23 cellular contexts compared by ENCODE assay signal in genomic region chr7:155173905-155174304, GRCh38.
DNase-seq lines count a peak whose midpoint lies in the region; ATAC-seq, FAIRE-seq and TF ChIP-seq lines count a peak whose summit lies in the region.
"Had no signal": no experiment of that assay in that cellular context is flagged by ENCODE, and none has a peak within 500 bp of the region (broad histone marks: within the 10 kb centered on the region; RNA-seq: fewer than 3 reads in every experiment).

No MANE protein-coding gene starts in this region.

- H3K27ac ChIP-seq in K562 (ENCODE audit: extremely low read depth, low read depth, low read length), result no peak overlapping the region
- no peak overlapping the region for H3K27ac ChIP-seq in PC-3 (ENCODE audit: low read length)
- H3K27ac ChIP-seq: 22Rv1, A549, C4-2B, HL-60 had no signal

- H4K20me1 ChIP-seq in K562 (replicated peaks; ENCODE audit: control insufficient read depth, insufficient read depth, low read length) (no peaks in the 10 kb centered on the region; the same call in 1 of the 2 replicates), PC-3 (ENCODE audit: low read length) (no peaks in the 10 kb centered on the region)

- H3K27me3 ChIP-seq in K562 (ENCODE audit: control insufficient read depth in 2 of 2, insufficient read depth in 2 of 2, low read length in 2 of 2) (peaks cover 43 to 56% of the 10 kb centered on the region in 2 experiments), PC-3 (ENCODE audit: low read length) (peaks cover 27% of the 10 kb centered on the region)

- H3K9me2 ChIP-seq in PC-3 (replicated peaks; ENCODE audit: low read length), result no peaks in the 10 kb centered on the region

- ATAC-seq in K562 (no peak), PC-3 (no peak), GM18861 (IDR thresholded peaks at IDR 0.05; ENCODE audit: unreplicated experiment) (no peak)
- ATAC-seq: A549, HCT116 had no signal

- no peak overlapping the region for H3K9ac ChIP-seq in K562 (ENCODE audit: insufficient read depth in 1 of 2, low read depth in 2 of 2, low read length in 2 of 2)
- H3K9ac ChIP-seq in PC-3 (ENCODE audit: low read length), result no peak overlapping the region

- H3K79me2 ChIP-seq in K562 (ENCODE audit: control insufficient read depth, insufficient read depth, low read length) (no peaks in the 10 kb centered on the region), PC-3 (ENCODE audit: low read length) (no peaks in the 10 kb centered on the region)

- TF ChIP-seq POLR2A in K562 (conservative IDR thresholded peaks at IDR 0.05), result no peak

- H3K9me3 ChIP-seq in K562 (replicated peaks; ENCODE audit: control insufficient read depth, insufficient read depth, low read depth, low read length), result no peaks in the 10 kb centered on the region; the same call in 1 of the 2 replicates
- H3K9me3 ChIP-seq in PC-3 (ENCODE audit: low read length), result peaks cover 11% of the 10 kb centered on the region
- H3K9me3 ChIP-seq: A549 had no signal

- no peaks in the 10 kb centered on the region for H3K36me3 ChIP-seq in K562 (ENCODE audit: control insufficient read depth, insufficient read depth, low read length)
- no peaks in the 10 kb centered on the region for H3K36me3 ChIP-seq in PC-3 (ENCODE audit: low read depth, low read length)

- DNase-seq in NCI-H2171 treated with DMSO at 0.1 percent for 48 hours (lab: John Stamatoyannopoulos, UW) (peak; percentile 42), NCI-H2171 (lab: John Stamatoyannopoulos, UW) (no peak), K562 (ENCODE audit: extremely low read depth in 1 of 4, low spot score in 3 of 4) (no peak), PC-3 (no peak)
- DNase-seq in activated effector memory CD4-positive, alpha-beta T cell treated with anti-CD3 and anti-CD28 coated beads, Interleukin-2, amount 50 U/mL, for 16 hours, result peak; percentile 44
- no peak for DNase-seq in activated effector memory CD4-positive, alpha-beta T cell treated with Interleukin-2 at 50 U/mL for 16 hours
- DNase-seq: AML-193; CD4-positive, alpha-beta T cell; GDM1; GOT3; H7; HFFc6; IMR-90 had no signal

- no peak for TF ChIP-seq EP300 in K562 (IDR thresholded peaks at IDR 0.05; ENCODE audit: low read length)

- H3K4me1 ChIP-seq in K562 (replicated peaks in 1 of 2; ENCODE audit: control insufficient read depth in 2 of 2, insufficient read depth in 2 of 2, low read length in 2 of 2) (no peaks in the 10 kb centered on the region), PC-3 (ENCODE audit: insufficient read depth, low read length) (no peaks in the 10 kb centered on the region)
- H3K4me1 ChIP-seq: A549, Caco-2 had no signal

- intact Hi-C loops in K562 (cut with micrococcal nuclease) (no loop called here), PC-3 (cut with micrococcal nuclease) (no loop called here)

- FAIRE-seq in K562 (lab: Jason Lieb, UNC), result no peak
- FAIRE-seq: A549, D721Med, GM12892, GM18507 had no signal

- CTCF ChIA-PET in K562 (lab: Yijun Ruan, JAX; ENCODE audit: low intra/inter-chr PET ratio), result no interaction called here
- CTCF ChIA-PET in PC-3 (lab: Charles Lee), result no interaction called here

- H3F3A ChIP-seq in PC-3 (ENCODE audit: low read length, unreplicated experiment), result no peaks in the 10 kb centered on the region

- TF ChIP-seq CTCF in K562 (IDR thresholded peaks at IDR 0.05 in 2 of 3, conservative IDR thresholded peaks at IDR 0.05 in 1 of 3; ENCODE audit: insufficient read depth in 2 of 3, low read depth in 1 of 3, low read length in 3 of 3) (no peak), PC-3 (conservative IDR thresholded peaks at IDR 0.05; ENCODE audit: low read depth, low read length) (no peak)

- BruUV-seq in K562 (replicated peaks; lab: Mats Ljungman, UMichigan), result no TSS peak
- no TSS peak for BruUV-seq in PC-3 (replicated peaks; lab: Mats Ljungman, UMichigan)

- H3K4me2 ChIP-seq in K562 (ENCODE audit: insufficient read depth, low read length) (no peak overlapping the region), PC-3 (ENCODE audit: low read length) (no peak overlapping the region)
- H3K4me2 ChIP-seq: A549 had no signal

- no peaks in the 10 kb centered on the region for H3K9me1 ChIP-seq in K562 (ENCODE audit: control insufficient read depth, insufficient read depth, low read length)

- POLR2A ChIA-PET in K562 (lab: Yijun Ruan, JAX) (interaction anchor here (0.7 kb wide), 1 partner anchor 690 kb away, joined by 3 read pairs; no protein-coding TSS in a partner anchor), PC-3 (lab: Charles Lee; ENCODE audit: unreplicated experiment) (no interaction called here)

- WGBS in K562 (ENCODE audit: insufficient coverage, low coverage, missing lambda C conversion rate), result 1% methylated on average over 9 of the region's 9 CpGs

- no peak overlapping the region for H2AFZ ChIP-seq in K562 (ENCODE audit: low read depth, low read length)
- no peak overlapping the region for H2AFZ ChIP-seq in PC-3 (ENCODE audit: low read length)

- in situ Hi-C loops in K562 (cut with MboI), result no loop called here

- H3K4me3 ChIP-seq in K562, result no peak overlapping the region
- H3K4me3 ChIP-seq in PC-3 (ENCODE audit: low read length), result no peak overlapping the region
- H3K4me3 ChIP-seq: A549 had no signal

- no peak for TF ChIP-seq RAD21 in K562 (CRISPR knock-in tag; conservative IDR thresholded peaks at IDR 0.05 in 1 of 2, IDR thresholded peaks at IDR 0.05 in 1 of 2)

TF ChIP-seq in K562, 482 proteins besides CTCF, POLR2A, EP300 and RAD21:
- TF ChIP-seq ZNF584 (CRISPR knock-in tag; IDR thresholded peaks at IDR 0.05; ENCODE audit: low read depth), result no peak
- no peak for TF ChIP-seq ATF1 (CRISPR knock-in tag; IDR thresholded peaks at IDR 0.05)
- TF ChIP-seq ATF1 (tag; IDR thresholded peaks at IDR 0.05), result 0 out of 2 replicates have a peak, but pooled peaks have one; percentile 59
- no peak for TF ChIP-seq ZNF175 (CRISPR knock-in tag; IDR thresholded peaks at IDR 0.05; ENCODE audit: low read depth)
- TF ChIP-seq ATF7 (IDR thresholded peaks at IDR 0.05), result peak; percentile 81
- TF ChIP-seq ATF3 (IDR thresholded peaks at IDR 0.05), result peak; percentile 90
- TF ChIP-seq ATF3 (CRISPR knock-in tag; conservative IDR thresholded peaks at IDR 0.05), result no peak

Comparison
In these comparisons a context has a peak if more than half of its experiments do, and no peak if none do; other contexts are left out.
1. DNase-seq: peak in NCI-H2171 treated with DMSO at 0.1 percent for 48 hours (single experiment) and activated effector memory CD4-positive, alpha-beta T cell treated with anti-CD3 and anti-CD28 coated beads, Interleukin-2, amount 50 U/mL, for 16 hours (single experiment); none in NCI-H2171 (single experiment), activated effector memory CD4-positive, alpha-beta T cell treated with Interleukin-2 at 50 U/mL for 16 hours (single experiment), K562 (0 of 4) and PC-3 (single experiment).